Comparison of ENCODE assay signal across 1 cellular context in the genomic region with DNA sequence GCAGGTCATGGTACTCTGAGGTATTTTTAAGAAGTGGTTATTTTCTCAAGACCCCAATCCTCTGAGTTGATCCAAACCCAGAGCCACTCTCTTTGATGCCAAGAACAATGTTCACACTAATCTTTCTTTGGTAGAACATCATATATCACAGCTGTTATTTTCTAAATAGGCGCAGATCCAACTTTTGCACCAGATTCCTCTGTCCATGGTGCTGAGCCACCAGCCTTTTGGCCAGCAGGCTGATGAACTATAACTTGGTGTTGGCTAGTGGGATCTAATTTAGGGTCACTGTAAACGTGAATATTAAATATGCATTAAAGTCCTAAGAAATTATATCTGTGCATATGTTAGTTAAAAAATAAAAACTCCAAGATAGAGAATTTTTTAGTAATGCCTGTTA.
A peak's percentile ranks its signal among the peaks of the same experiment; 100 is the strongest.
TF ChIP-seq lines count a peak whose summit lies in the region.

No MANE protein-coding gene starts in this region.

TF ChIP-seq in PFSK-1, 5 proteins besides CTCF, POLR2A, EP300 and RAD21:
- peak; percentile 83 to 98 for TF ChIP-seq REST (IDR thresholded peaks at IDR 0.05; ENCODE audit: insufficient read depth in 1 of 2, low read depth in 2 of 2, low read length in 2 of 2)
- TF ChIP-seq FOXP2 (optimal IDR thresholded peaks at IDR 0.05; ENCODE audit: borderline replicate concordance, extremely low read depth, extremely low read length, insufficient read depth) = no peak
